In genomic region chr17:45262516-45263476, GRCh38 we compare ENCODE assay signal across 9 cellular contexts. TPM values are rescaled to one million over a fixed set of nuclear protein-coding genes. Genes with fewer than 3 reads are reported as not detected.
DNase-seq lines count a peak whose midpoint lies in the region; ATAC-seq, FAIRE-seq and TF ChIP-seq lines count a peak whose summit lies in the region.
"Had no signal": no experiment of that assay in that cellular context is flagged by ENCODE, and none has a peak within 500 bp of the region (broad histone marks: within the 10 kb centered on the region; RNA-seq: fewer than 3 reads in every experiment).

No MANE protein-coding gene starts in this region.

- no peak overlapping the region for H2AFZ ChIP-seq in astrocyte (ENCODE audit: low read depth, low read length)

- H3K4me1 ChIP-seq in astrocyte (ENCODE audit: insufficient read depth, low read length) (peaks cover 38% of the 10 kb centered on the region), iPS-18a (ENCODE audit: control insufficient read depth, low read depth, low read length) (peaks cover 11% of the 10 kb centered on the region), stomach (peaks cover 11 to 33% (median 21%) of the 10 kb centered on the region in 4 donors)

- H3K36me3 ChIP-seq in astrocyte (ENCODE audit: insufficient read depth, low read length) (peaks cover 20% of the 10 kb centered on the region), iPS-18a (ENCODE audit: control insufficient read depth, low read depth, low read length) (peaks cover 3% of the 10 kb centered on the region), stomach (peaks cover 36 to 48% (median 47%) of the 10 kb centered on the region in 4 donors)

- peaks cover 26% of the 10 kb centered on the region for H3K36me3 Mint-ChIP-seq in astrocyte (ENCODE audit: low read depth, unreplicated experiment)

- H3K79me2 ChIP-seq in astrocyte (ENCODE audit: insufficient read depth, low read length): no peaks in the 10 kb centered on the region

- TF ChIP-seq CTCF in astrocyte (IDR thresholded peaks at IDR 0.05; ENCODE audit: insufficient read depth, low read depth, low read length) (no peak), stomach (IDR thresholded peaks at IDR 0.05) (no peak)

- H3K4me3 Mint-ChIP-seq in astrocyte (ENCODE audit: unreplicated experiment): no peak overlapping the region

- H3K27me3 ChIP-seq in astrocyte (ENCODE audit: insufficient read depth, low read length) (no peaks in the 10 kb centered on the region), iPS-18a (ENCODE audit: control insufficient read depth, insufficient read depth, low read length) (peaks cover 15% of the 10 kb centered on the region), stomach (no peaks in the 10 kb centered on the region)

- H3K4me1 Mint-ChIP-seq in astrocyte (ENCODE audit: low read depth, unreplicated experiment): peaks cover 8% of the 10 kb centered on the region

- ATAC-seq in HG03571 (IDR thresholded peaks at IDR 0.05; ENCODE audit: unreplicated experiment): no peak

- H3K27ac ChIP-seq in astrocyte (ENCODE audit: low read depth, low read length) (no peak overlapping the region), iPS-18a (ENCODE audit: low read length) (no peak overlapping the region), stomach (peak overlapping the region in 4 of 5 donors; percentile 63 to 83 (median 70))

- intact Hi-C loops in stomach (cut with DNase I; ENCODE audit: low total_unique reads): no loop called here

- peaks cover 4% of the 10 kb centered on the region for H3K27me3 Mint-ChIP-seq in astrocyte (ENCODE audit: low read depth, unreplicated experiment)

- H3K9me3 ChIP-seq in astrocyte (ENCODE audit: insufficient read depth, low read depth, low read length): no peaks in the 10 kb centered on the region
- no peaks in the 10 kb centered on the region for H3K9me3 ChIP-seq in iPS-18a (ENCODE audit: control insufficient read depth, low read depth, low read length)
- no peaks in the 10 kb centered on the region for H3K9me3 ChIP-seq in stomach

- TF ChIP-seq EP300 in stomach (IDR thresholded peaks at IDR 0.05): no peak

- no peak for TF ChIP-seq POLR2A in stomach (IDR thresholded peaks at IDR 0.05)

- peak; percentile 13 for DNase-seq in NCI-H82 (lab: John Stamatoyannopoulos, UW)
- no peak for DNase-seq in NCI-H82 treated with DMSO at 0.1 percent for 48 hours (lab: John Stamatoyannopoulos, UW; ENCODE audit: unreplicated experiment)
- DNase-seq in astrocyte (ENCODE audit: low read depth): peak; percentile 41
- no peak for DNase-seq in stomach
- DNase-seq in frontal cortex (ENCODE audit: low spot score in 2 of 2): no peak
- no peak for DNase-seq in DMS79 treated with DMSO at 0.1 percent for 48 hours (lab: John Stamatoyannopoulos, UW)

- H3K4me3 ChIP-seq in astrocyte (ENCODE audit: insufficient read depth, low read depth, low read length) (peak overlapping the region; percentile 29), iPS-18a (ENCODE audit: low read length) (peak overlapping the region; percentile 55), stomach (peak overlapping the region; percentile 51 to 78 (median 74))

- peak overlapping the region; percentile 76 for H3K4me2 ChIP-seq in astrocyte (ENCODE audit: low read length)

- peak overlapping the region; percentile 41 for H3K27ac Mint-ChIP-seq in astrocyte (ENCODE audit: unreplicated experiment)

- WGBS in stomach, 5 donors: 38 to 52% (median 46%) methylated on average over 13 to 18 of the region's 18 CpGs

- H4K20me1 ChIP-seq in astrocyte (ENCODE audit: insufficient read depth, low read length): peaks cover 59% of the 10 kb centered on the region

- H3K9ac ChIP-seq in astrocyte (ENCODE audit: low read length): no peak overlapping the region
- H3K9ac ChIP-seq in iPS-18a (ENCODE audit: low read length): peak overlapping the region; percentile 34

- no peaks in the 10 kb centered on the region for H3K9me3 Mint-ChIP-seq in astrocyte (ENCODE audit: unreplicated experiment)

- FAIRE-seq in astrocyte (lab: Jason Lieb, UNC) (no peak), frontal cortex (lab: Jason Lieb, UNC) (no peak)
- FAIRE-seq: A204.1 had no signal

RNA-seq across cellular contexts. Expression of gene SPATA32, which starts 0.9 kb away (rescaled TPM):
- total RNA-seq in astrocyte (not detected in 2 replicates), stomach (not detected), frontal cortex (not detected)
- polyA plus RNA-seq in stomach: not detected

RNA-seq across cellular contexts. Expression of gene FMNL1, which starts 41.1 kb away (rescaled TPM):
- total RNA-seq in astrocyte (4.0 and 4.7 TPM in 2 replicates), stomach (10 to 100 TPM in 3 of 5 donors, 1 to 10 TPM in 2; 8.1 to 34.5 (median 16.5) TPM), frontal cortex (4.1 TPM)
- polyA plus RNA-seq in stomach: 10 to 100 TPM in 1 of 3 donors, 1 to 10 TPM in 2; 4.5 to 10.1 (median 8.2) TPM

RNA-seq across cellular contexts. Expression of gene MAP3K14, which starts 54.0 kb away (rescaled TPM):
- total RNA-seq in astrocyte (10.8 and 11.0 TPM in 2 replicates), stomach (10 to 100 TPM in 2 of 5 donors, 1 to 10 TPM in 3; 1.2 to 17.7 (median 9.7) TPM), frontal cortex (0.82 TPM)
- polyA plus RNA-seq in stomach: 10 to 100 TPM in 1 of 3 donors, 1 to 10 TPM in 2; 6.3 to 11.0 (median 6.4) TPM

Comparison
In these comparisons a context has a peak if more than half of its experiments do, and no peak if none do; other contexts are left out.
1. DNase-seq: peak in NCI-H82 (single experiment) and astrocyte (single experiment); none in NCI-H82 treated with DMSO at 0.1 percent for 48 hours (single experiment), stomach (single experiment), frontal cortex (0 of 2) and DMS79 treated with DMSO at 0.1 percent for 48 hours (single experiment).
2. H3K27ac ChIP-seq: peak in stomach (4 of 5); none in astrocyte (single experiment) and iPS-18a (single experiment).
3. Peak in every context shown above with its lines, with median percentiles within 50 percentile points of each other: H3K4me3 ChIP-seq.